Comparison of ENCODE assay signal across 14 cellular contexts in the genomic region with DNA sequence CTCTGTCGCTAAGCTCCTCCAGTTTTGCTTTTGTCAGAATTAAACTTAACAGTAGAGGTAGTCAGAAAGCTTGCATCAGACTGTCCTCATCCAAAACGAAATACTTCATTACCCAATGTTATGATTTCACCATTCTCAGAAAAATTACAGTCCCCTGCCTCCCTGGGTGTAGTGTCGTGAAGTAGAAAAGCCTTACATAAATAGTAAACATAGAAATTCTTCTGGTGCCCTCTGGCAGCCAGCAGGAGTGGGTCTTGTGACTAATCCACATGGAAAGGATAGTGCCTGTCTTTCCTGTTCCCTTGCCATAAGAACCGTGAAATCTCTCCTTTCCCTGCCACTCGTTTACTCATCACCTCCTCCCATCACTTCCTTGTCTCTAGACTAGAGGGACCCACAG.
DNase-seq lines count a peak whose midpoint lies in the region; ATAC-seq and TF ChIP-seq lines count a peak whose summit lies in the region.
"Had no signal": no experiment of that assay in that cellular context is flagged by ENCODE, and none has a peak within 500 bp of the region (broad histone marks: within the 10 kb centered on the region; RNA-seq: fewer than 3 reads in every experiment).

No MANE protein-coding gene starts in this region.

- ATAC-seq in activated CD8-positive, alpha-beta T cell treated with anti-CD3 and anti-CD28 coated beads, Interleukin-2, amount 10 ng/mL, durations not matched to agents 7 days and 5 days: no peak
- no peak for ATAC-seq in GM19467 (IDR thresholded peaks at IDR 0.05; ENCODE audit: unreplicated experiment)

- TF ChIP-seq CTCF in chondrocyte (IDR thresholded peaks at IDR 0.05) (peak; percentile 17), nephron progenitor cell (IDR thresholded peaks at IDR 0.05) (no peak), type B pancreatic cell (conservative IDR thresholded peaks at IDR 0.05) (no peak)

- H3K4me1 Mint-ChIP-seq in chondrocyte (ENCODE audit: low read depth): peaks cover 22% of the 10 kb centered on the region
- H3K4me1 Mint-ChIP-seq in nephron progenitor cell: no peaks in the 10 kb centered on the region
- H3K4me1 Mint-ChIP-seq in activated CD8-positive, alpha-beta T cell treated with anti-CD3 and anti-CD28 coated beads, Interleukin-2, amount 10 ng/mL, durations not matched to agents 7 days and 5 days (ENCODE audit: low read depth): no peaks in the 10 kb centered on the region
- H3K4me1 Mint-ChIP-seq in type B pancreatic cell (ENCODE audit: unreplicated experiment): no peaks in the 10 kb centered on the region
- H3K4me1 Mint-ChIP-seq: activated CD4-positive, alpha-beta T cell treated with anti-CD3 and anti-CD28 coated beads, Interleukin-2, amount 10 ng/mL, durations not matched to agents 7 days and 5 days; activated naive CD8-positive, alpha-beta T cell treated with anti-CD3 and anti-CD28 coated beads, Interleukin-2, amount 10 ng/mL, durations not matched to agents 7 days and 5 days had no signal

- DNase-seq in AML-193 (lab: John Stamatoyannopoulos, UW) (peak; percentile 47 to 62), M059J (ENCODE audit: low read depth) (peak; percentile 85), chondrocyte (ENCODE audit: low spot score) (no peak), nephron progenitor cell (no peak), DMS153 (lab: John Stamatoyannopoulos, UW) (no peak), type B pancreatic cell (ENCODE audit: extremely low spot score, unreplicated experiment) (no peak)
- no peak for DNase-seq in activated CD8-positive, alpha-beta T cell treated with anti-CD3 and anti-CD28 coated beads, Interleukin-2, amount 10 ng/mL, durations not matched to agents 7 days and 5 days
- DNase-seq: activated CD4-positive, alpha-beta T cell treated with anti-CD3 and anti-CD28 coated beads, Interleukin-2, amount 10 ng/mL, durations not matched to agents 7 days and 5 days; activated naive CD8-positive, alpha-beta T cell treated with anti-CD3 and anti-CD28 coated beads, Interleukin-2, amount 10 ng/mL, durations not matched to agents 7 days and 5 days; Calu3; erythroblast; NCI-H1092 treated with DMSO at 0.1 percent for 48 hours; retina had no signal

- no peaks in the 10 kb centered on the region for H3K27me3 Mint-ChIP-seq in chondrocyte (ENCODE audit: low read depth)
- H3K27me3 Mint-ChIP-seq in nephron progenitor cell (ENCODE audit: low read depth, poor library complexity): no peaks in the 10 kb centered on the region
- H3K27me3 Mint-ChIP-seq in activated CD8-positive, alpha-beta T cell treated with anti-CD3 and anti-CD28 coated beads, Interleukin-2, amount 10 ng/mL, durations not matched to agents 7 days and 5 days (ENCODE audit: low read depth): no peaks in the 10 kb centered on the region
- no peaks in the 10 kb centered on the region for H3K27me3 Mint-ChIP-seq in type B pancreatic cell
- H3K27me3 Mint-ChIP-seq: activated CD4-positive, alpha-beta T cell treated with anti-CD3 and anti-CD28 coated beads, Interleukin-2, amount 10 ng/mL, durations not matched to agents 7 days and 5 days; activated naive CD8-positive, alpha-beta T cell treated with anti-CD3 and anti-CD28 coated beads, Interleukin-2, amount 10 ng/mL, durations not matched to agents 7 days and 5 days had no signal

- H3K36me3 Mint-ChIP-seq in chondrocyte (ENCODE audit: low read depth) (peaks cover 7% of the 10 kb centered on the region), nephron progenitor cell (ENCODE audit: low read depth) (no peaks in the 10 kb centered on the region), type B pancreatic cell (peaks cover 4% of the 10 kb centered on the region)
- peaks cover 2% of the 10 kb centered on the region for H3K36me3 Mint-ChIP-seq in activated CD8-positive, alpha-beta T cell treated with anti-CD3 and anti-CD28 coated beads, Interleukin-2, amount 10 ng/mL, durations not matched to agents 7 days and 5 days (ENCODE audit: low read depth)

- H3K27ac Mint-ChIP-seq in chondrocyte (ENCODE audit: unreplicated experiment) (peak overlapping the region; percentile 86), nephron progenitor cell (peak overlapping the region; percentile 1), type B pancreatic cell (no peak overlapping the region)
- no peak overlapping the region for H3K27ac Mint-ChIP-seq in activated CD8-positive, alpha-beta T cell treated with anti-CD3 and anti-CD28 coated beads, Interleukin-2, amount 10 ng/mL, durations not matched to agents 7 days and 5 days
- H3K27ac Mint-ChIP-seq: activated CD4-positive, alpha-beta T cell treated with anti-CD3 and anti-CD28 coated beads, Interleukin-2, amount 10 ng/mL, durations not matched to agents 7 days and 5 days; activated naive CD8-positive, alpha-beta T cell treated with anti-CD3 and anti-CD28 coated beads, Interleukin-2, amount 10 ng/mL, durations not matched to agents 7 days and 5 days had no signal

- CTCF ChIA-PET in activated CD8-positive, alpha-beta T cell treated with anti-CD3 and anti-CD28 coated beads, Interleukin-2, amount 10 ng/mL, durations not matched to agents 7 days and 5 days (lab: Charles Lee): no interaction called here

- POLR2A ChIA-PET in activated CD8-positive, alpha-beta T cell treated with anti-CD3 and anti-CD28 coated beads, Interleukin-2, amount 10 ng/mL, durations not matched to agents 7 days and 5 days (lab: Charles Lee): interaction anchor here (0.6 kb wide), 1 partner anchor 54 kb away, joined by 3 read pairs; no protein-coding TSS in a partner anchor

- peak overlapping the region; percentile 14 for H3K4me3 Mint-ChIP-seq in chondrocyte (ENCODE audit: unreplicated experiment)
- no peak overlapping the region for H3K4me3 Mint-ChIP-seq in nephron progenitor cell
- H3K4me3 Mint-ChIP-seq in activated CD8-positive, alpha-beta T cell treated with anti-CD3 and anti-CD28 coated beads, Interleukin-2, amount 10 ng/mL, durations not matched to agents 7 days and 5 days: no peak overlapping the region
- H3K4me3 Mint-ChIP-seq in type B pancreatic cell: no peak overlapping the region
- H3K4me3 Mint-ChIP-seq: activated CD4-positive, alpha-beta T cell treated with anti-CD3 and anti-CD28 coated beads, Interleukin-2, amount 10 ng/mL, durations not matched to agents 7 days and 5 days; activated naive CD8-positive, alpha-beta T cell treated with anti-CD3 and anti-CD28 coated beads, Interleukin-2, amount 10 ng/mL, durations not matched to agents 7 days and 5 days had no signal

- H3K9me3 Mint-ChIP-seq in chondrocyte (ENCODE audit: low read depth): peaks cover 3% of the 10 kb centered on the region
- peaks cover 3% of the 10 kb centered on the region for H3K9me3 Mint-ChIP-seq in nephron progenitor cell
- no peaks in the 10 kb centered on the region for H3K9me3 Mint-ChIP-seq in activated CD8-positive, alpha-beta T cell treated with anti-CD3 and anti-CD28 coated beads, Interleukin-2, amount 10 ng/mL, durations not matched to agents 7 days and 5 days (ENCODE audit: insufficient read depth)
- no peaks in the 10 kb centered on the region for H3K9me3 Mint-ChIP-seq in type B pancreatic cell
- H3K9me3 Mint-ChIP-seq: activated CD4-positive, alpha-beta T cell treated with anti-CD3 and anti-CD28 coated beads, Interleukin-2, amount 10 ng/mL, durations not matched to agents 7 days and 5 days; activated naive CD8-positive, alpha-beta T cell treated with anti-CD3 and anti-CD28 coated beads, Interleukin-2, amount 10 ng/mL, durations not matched to agents 7 days and 5 days had no signal

Comparison
In these comparisons a context has a peak if more than half of its experiments do, and no peak if none do; other contexts are left out.
1. DNase-seq: peak in AML-193 (2 of 2) and M059J (single experiment); none in chondrocyte (single experiment), nephron progenitor cell (single experiment), DMS153 (single experiment), activated CD8-positive, alpha-beta T cell treated with anti-CD3 and anti-CD28 coated beads, Interleukin-2, amount 10 ng/mL, durations not matched to agents 7 days and 5 days (single experiment) and type B pancreatic cell (single experiment).
2. H3K27ac Mint-ChIP-seq: peak in chondrocyte (single experiment) and nephron progenitor cell (single experiment); none in activated CD8-positive, alpha-beta T cell treated with anti-CD3 and anti-CD28 coated beads, Interleukin-2, amount 10 ng/mL, durations not matched to agents 7 days and 5 days (single experiment) and type B pancreatic cell (single experiment).